ENCODE assay signal across 8 cellular contexts in the genomic region with DNA sequence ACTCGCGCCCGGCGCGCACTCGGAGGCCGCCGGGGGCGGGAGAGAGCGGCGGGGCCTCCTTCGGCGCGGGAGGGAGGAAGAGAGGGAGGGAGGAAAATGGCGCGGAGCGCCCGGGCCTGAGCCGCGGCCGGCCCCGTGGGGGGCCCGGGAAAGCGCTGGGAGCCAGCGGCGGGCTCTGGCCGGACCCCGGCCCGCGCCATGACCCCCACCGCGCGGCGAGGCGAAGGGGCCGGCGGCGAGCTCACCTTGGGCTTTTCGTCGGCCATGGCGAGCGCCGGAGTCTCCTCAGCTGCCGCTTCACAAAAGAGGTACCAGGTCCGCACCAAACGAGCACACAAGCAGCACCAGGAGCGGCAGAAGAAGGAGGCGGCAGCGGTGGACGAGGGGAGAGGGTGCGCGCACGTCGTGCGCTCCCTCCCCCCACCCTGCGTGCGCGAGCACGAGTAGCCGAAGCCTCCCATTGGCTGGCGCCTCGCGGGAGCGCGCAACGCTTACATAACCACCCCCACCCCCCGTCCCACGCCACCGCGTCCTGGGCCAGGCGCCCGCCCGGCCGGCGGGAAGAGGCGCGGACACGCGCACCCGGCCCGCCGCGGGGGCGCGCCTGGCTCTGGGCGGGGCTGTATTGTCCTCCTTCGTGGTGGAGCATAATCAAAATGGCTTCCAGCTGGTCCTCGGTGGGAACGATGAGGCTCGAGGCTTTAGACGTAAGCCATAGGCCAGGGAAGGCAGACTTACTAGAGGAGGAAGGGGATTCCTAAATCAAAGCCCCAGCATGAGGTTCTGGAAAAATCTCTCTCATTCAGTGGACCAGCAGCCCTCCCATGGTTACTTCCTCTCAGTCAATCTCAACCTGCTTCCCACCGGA. TPM values are rescaled to one million over a fixed set of nuclear protein-coding genes. Genes with fewer than 3 reads are reported as not detected.
DNase-seq lines count a peak whose midpoint lies in the region; ATAC-seq, FAIRE-seq and TF ChIP-seq lines count a peak whose summit lies in the region.

Gene SUMO2 (minus strand): TSS at position 391 of the 868 bp plus-strand sequence. CDS start 125 bp downstream, at position 266.

- H3K4me1 ChIP-seq in Caco-2 = peaks cover 18% of the 10 kb centered on the region
- H3K4me1 ChIP-seq in endocrine pancreas (ENCODE audit: control insufficient read depth, insufficient read depth, low read length) = peaks cover 7% of the 10 kb centered on the region

- DNase-seq in Caco-2 = peak; percentile 95 to 96
- DNase-seq in HTR-8/SVneo (ENCODE audit: insufficient read length, low spot score) = peak; percentile 99
- DNase-seq in NOMO-1 treated with DMSO at 0.1 percent for 48 hours (lab: John Stamatoyannopoulos, UW; ENCODE audit: unreplicated experiment) = peak; percentile 73
- DNase-seq in activated CD8-positive, alpha-beta memory T cell treated with anti-CD3 and anti-CD28 coated beads, Interleukin-2, amount 10 ng/mL, durations not matched to agents 7 days and 5 days = peak; percentile 96
- peak; percentile 99 for DNase-seq in mesenteric fat pad (ENCODE audit: low spot score)
- DNase-seq in stimulated activated CD8-positive, alpha-beta memory T cell treated with anti-CD3 and anti-CD28 coated beads, Interleukin-15, amount 100 ng/mL, for 1 hour (ENCODE audit: low read depth) = peak; percentile 89

- peak within 1 kb of the TSS; percentile 99 for H3K27ac Mint-ChIP-seq in Caco-2 (ENCODE audit: unreplicated experiment)
- H3K27ac Mint-ChIP-seq in activated CD8-positive, alpha-beta memory T cell treated with anti-CD3 and anti-CD28 coated beads, Interleukin-2, amount 10 ng/mL, durations not matched to agents 7 days and 5 days = peak within 1 kb of the TSS; percentile 99

- peaks cover 17% of the 10 kb centered on the region for H3K4me1 Mint-ChIP-seq in Caco-2 (ENCODE audit: low read depth, unreplicated experiment)
- peaks cover 48% of the 10 kb centered on the region for H3K4me1 Mint-ChIP-seq in activated CD8-positive, alpha-beta memory T cell treated with anti-CD3 and anti-CD28 coated beads, Interleukin-2, amount 10 ng/mL, durations not matched to agents 7 days and 5 days

- intact Hi-C loops in Caco-2 (cut with micrococcal nuclease; ENCODE audit: unreplicated experiment) = no loop called here

- H3K36me3 ChIP-seq in Caco-2 (ENCODE audit: control insufficient read depth, insufficient read depth, low read length) = peaks cover 2% of the 10 kb centered on the region
- no peaks in the 10 kb centered on the region for H3K36me3 ChIP-seq in endocrine pancreas (ENCODE audit: control insufficient read depth, insufficient read depth, low read length)

- FAIRE-seq in HTR-8/SVneo (lab: Jason Lieb, UNC) = peak; percentile 98

- ATAC-seq in GM21367 (IDR thresholded peaks at IDR 0.05; ENCODE audit: unreplicated experiment) = peak; percentile 64
- peak; percentile 83 for ATAC-seq in activated CD8-positive, alpha-beta memory T cell treated with anti-CD3 and anti-CD28 coated beads, Interleukin-2, amount 10 ng/mL, durations not matched to agents 7 days and 5 days

- no peaks in the 10 kb centered on the region for H3K9me3 Mint-ChIP-seq in Caco-2 (ENCODE audit: unreplicated experiment)
- H3K9me3 Mint-ChIP-seq in activated CD8-positive, alpha-beta memory T cell treated with anti-CD3 and anti-CD28 coated beads, Interleukin-2, amount 10 ng/mL, durations not matched to agents 7 days and 5 days (ENCODE audit: low read depth) = no peaks in the 10 kb centered on the region

- TF ChIP-seq CTCF in Caco-2 (IDR thresholded peaks at IDR 0.05; ENCODE audit: insufficient read depth in 1 of 2, low read depth in 1 of 2, low read length in 1 of 2, severe bottlenecking in 1 of 2, unreplicated experiment in 1 of 2) = peak; percentile 39

- peaks cover 59% of the 10 kb centered on the region for H3K36me3 Mint-ChIP-seq in Caco-2 (ENCODE audit: insufficient read depth, unreplicated experiment)
- peaks cover 29% of the 10 kb centered on the region for H3K36me3 Mint-ChIP-seq in activated CD8-positive, alpha-beta memory T cell treated with anti-CD3 and anti-CD28 coated beads, Interleukin-2, amount 10 ng/mL, durations not matched to agents 7 days and 5 days

- H3K27me3 ChIP-seq in Caco-2 (replicated peaks; ENCODE audit: control insufficient read depth, insufficient read depth, low read length) (no peaks in the 10 kb centered on the region), endocrine pancreas (ENCODE audit: control insufficient read depth, insufficient read depth, low read length) (no peaks in the 10 kb centered on the region)

- POLR2A ChIA-PET in Caco-2 (lab: Charles Lee) = interaction anchor here (0.5 to 1.4 kb wide), 8 partner anchors 9 to 213 kb away, joined by 3 to 12 read pairs (median 4); partner anchors contain the start of genes GGA3, JPT1, MRPS7 and SLC16A5

- no peaks in the 10 kb centered on the region for H3K9me3 ChIP-seq in Caco-2
- H3K9me3 ChIP-seq in endocrine pancreas (ENCODE audit: control insufficient read depth, low read length) = no peaks in the 10 kb centered on the region

- H3K9ac ChIP-seq in endocrine pancreas (ENCODE audit: control insufficient read depth, insufficient read depth, low read length) = peak within 1 kb of the TSS; percentile 88

- no TSS peak for BruUV-seq in Caco-2 (replicated peaks; lab: Mats Ljungman, UMichigan)

- CTCF ChIA-PET in Caco-2 (lab: Charles Lee) = interaction anchor here (0.5 to 2.3 kb wide), 6 partner anchors 11 to 138 kb away, joined by 3 to 6 read pairs (median 4); partner anchors contain the start of gene MIF4GD
- CTCF ChIA-PET in activated CD8-positive, alpha-beta memory T cell treated with anti-CD3 and anti-CD28 coated beads, Interleukin-2, amount 10 ng/mL, durations not matched to agents 7 days and 5 days (lab: Charles Lee) = interaction anchor here (0.5 to 3.0 kb wide), 10 partner anchors 9 to 93 kb away, joined by 3 to 19 read pairs (median 3); partner anchors contain the start of genes MIF4GD, NT5C and NUP85

- H3K27me3 Mint-ChIP-seq in Caco-2 (ENCODE audit: insufficient read depth, unreplicated experiment) = no peaks in the 10 kb centered on the region
- H3K27me3 Mint-ChIP-seq in activated CD8-positive, alpha-beta memory T cell treated with anti-CD3 and anti-CD28 coated beads, Interleukin-2, amount 10 ng/mL, durations not matched to agents 7 days and 5 days = no peaks in the 10 kb centered on the region

- H3K4me3 Mint-ChIP-seq in Caco-2 (ENCODE audit: unreplicated experiment) = peak within 1 kb of the TSS; percentile 88
- H3K4me3 Mint-ChIP-seq in activated CD8-positive, alpha-beta memory T cell treated with anti-CD3 and anti-CD28 coated beads, Interleukin-2, amount 10 ng/mL, durations not matched to agents 7 days and 5 days = peak within 1 kb of the TSS; percentile 91

- H3K4me3 ChIP-seq in Caco-2 (ENCODE audit: low read depth, low read length) (peak within 1 kb of the TSS; percentile 94), endocrine pancreas (ENCODE audit: control insufficient read depth, insufficient read depth, low read length) (peak within 1 kb of the TSS; percentile 96)

RNA-seq across cellular contexts. Expression of gene SUMO2, which starts in this region (rescaled TPM):
- total RNA-seq in Caco-2 (2022) = 675 and 693 TPM in 2 replicates
- total RNA-seq in activated CD8-positive, alpha-beta memory T cell treated with anti-CD3 and anti-CD28 coated beads, Interleukin-2, amount 10 ng/mL, durations not matched to agents 7 days and 5 days = 100 to 1,000 TPM; 469 to 639 TPM
- 265 TPM for total RNA-seq in mesenteric fat pad

Comparison
In these comparisons a context has a peak if more than half of its experiments do, and no peak if none do; other contexts are left out.
1. Peak in every context shown above with its lines: DNase-seq, ATAC-seq and H3K4me3 ChIP-seq.